ENCODE assay signal across 10 cellular contexts in the genomic region with DNA sequence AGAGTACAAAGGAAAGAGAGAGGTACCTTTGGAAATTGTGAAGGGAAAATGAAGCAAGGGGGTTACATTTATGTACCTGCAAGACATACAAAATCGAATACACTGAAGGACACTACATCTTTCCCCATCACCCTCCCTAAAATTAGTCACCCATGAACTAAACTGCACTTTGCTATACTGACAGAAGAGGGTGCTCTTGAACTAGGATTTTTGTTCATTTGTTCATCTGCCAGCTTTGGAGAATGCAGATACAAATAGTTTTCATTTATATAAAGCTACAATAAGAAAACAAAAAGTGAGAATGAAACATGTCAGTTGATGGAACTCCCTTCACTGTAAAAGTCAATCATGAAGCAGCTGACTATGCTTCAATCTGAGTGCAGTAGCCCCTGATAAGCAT.
DNase-seq lines count a peak whose midpoint lies in the region; ATAC-seq and TF ChIP-seq lines count a peak whose summit lies in the region.
"Had no signal": no experiment of that assay in that cellular context is flagged by ENCODE, and none has a peak within 500 bp of the region (broad histone marks: within the 10 kb centered on the region; RNA-seq: fewer than 3 reads in every experiment).

No MANE protein-coding gene starts in this region.

- POLR2A ChIA-PET in HEK293 (lab: Yijun Ruan, JAX): interaction anchor here (1.5 kb wide), 1 partner anchor 446 kb away, joined by 9 read pairs; a partner anchor contains a TSS

- H3K4me1 ChIP-seq in HEK293 (ENCODE audit: control insufficient read depth, insufficient read depth, low read length): no peaks in the 10 kb centered on the region

- no peaks in the 10 kb centered on the region for H3K4me1 Mint-ChIP-seq in activated T-cell treated with anti-CD3 and anti-CD28 coated beads, Interleukin-2, amount 50 U/mL, for 24 hours (ENCODE audit: low read depth)
- H3K4me1 Mint-ChIP-seq: nephron had no signal

- peaks cover 2% of the 10 kb centered on the region for H3K9me3 Mint-ChIP-seq in activated T-cell treated with anti-CD3 and anti-CD28 coated beads, Interleukin-2, amount 50 U/mL, for 24 hours

- no peak overlapping the region for H3K4me3 Mint-ChIP-seq in activated T-cell treated with anti-CD3 and anti-CD28 coated beads, Interleukin-2, amount 50 U/mL, for 24 hours
- H3K4me3 Mint-ChIP-seq: nephron had no signal

- peaks cover 64% of the 10 kb centered on the region for H3K36me3 Mint-ChIP-seq in activated T-cell treated with anti-CD3 and anti-CD28 coated beads, Interleukin-2, amount 50 U/mL, for 24 hours (ENCODE audit: low read depth)

- H3K27ac Mint-ChIP-seq in activated T-cell treated with anti-CD3 and anti-CD28 coated beads, Interleukin-2, amount 50 U/mL, for 24 hours: no peak overlapping the region
- H3K27ac Mint-ChIP-seq: nephron had no signal

- CTCF ChIA-PET in HEK293 (lab: Yijun Ruan, JAX): interaction anchor here (0.7 to 1.2 kb wide), 6 partner anchors 11 to 1226 kb away, joined by 3 to 7 read pairs (median 4); a partner anchor contains a TSS

- H3K36me3 ChIP-seq in HEK293 (ENCODE audit: control insufficient read depth in 2 of 2, insufficient read depth in 1 of 2, low read length in 2 of 2): peaks cover 0 to 10% of the 10 kb centered on the region in 2 experiments; a peak in 1 of 3 replicates

- H3K9me3 ChIP-seq in HEK293 (ENCODE audit: control insufficient read depth, insufficient read depth, low read depth, low read length): no peaks in the 10 kb centered on the region

- DNase-seq in DMS 273 (lab: John Stamatoyannopoulos, UW; ENCODE audit: unreplicated experiment) (peak; percentile 64), SHP77 (lab: John Stamatoyannopoulos, UW) (peak; percentile 16 to 19), hepatic stellate cell (ENCODE audit: low spot score) (peak; percentile 67), NCI-H2196 treated with DMSO at 0.1 percent for 48 hours (lab: John Stamatoyannopoulos, UW; ENCODE audit: unreplicated experiment) (no peak)
- no peak for DNase-seq in activated T-cell treated with anti-CD3 and anti-CD28 coated beads, Interleukin-2, amount 50 U/mL, for 24 hours

- H3K4me3 ChIP-seq in HEK293 (ENCODE audit: low read depth, low read length): no peak overlapping the region

- H3K27ac ChIP-seq in HEK293 (ENCODE audit: extremely low read depth, low read depth, low read length): no peak overlapping the region
- H3K27ac ChIP-seq: VCaP had no signal

- TF ChIP-seq CTCF in HEK293 (tag by site-specific recombination; IDR thresholded peaks at IDR 0.05): no peak

- no peaks in the 10 kb centered on the region for H3K27me3 Mint-ChIP-seq in activated T-cell treated with anti-CD3 and anti-CD28 coated beads, Interleukin-2, amount 50 U/mL, for 24 hours

- ATAC-seq in HG02763 (IDR thresholded peaks at IDR 0.05; ENCODE audit: unreplicated experiment) (no peak), GM18498 (IDR thresholded peaks at IDR 0.05; ENCODE audit: unreplicated experiment) (no peak)

TF ChIP-seq in HEK293, 187 proteins besides CTCF, POLR2A, EP300 and RAD21:
- TF ChIP-seq ZNF830 (tag by site-specific recombination; IDR thresholded peaks at IDR 0.05; ENCODE audit: low read depth): no peak
- TF ChIP-seq ZNF747 (tag by site-specific recombination; IDR thresholded peaks at IDR 0.05): no peak
- no peak for TF ChIP-seq ZNF24 (tag by site-specific recombination; IDR thresholded peaks at IDR 0.05)
- peak; percentile 22; the same call in 1 of the 2 replicates for TF ChIP-seq ZNF654 (tag by site-specific recombination; IDR thresholded peaks at IDR 0.05; ENCODE audit: low read depth)
- TF ChIP-seq, protein P1, sequence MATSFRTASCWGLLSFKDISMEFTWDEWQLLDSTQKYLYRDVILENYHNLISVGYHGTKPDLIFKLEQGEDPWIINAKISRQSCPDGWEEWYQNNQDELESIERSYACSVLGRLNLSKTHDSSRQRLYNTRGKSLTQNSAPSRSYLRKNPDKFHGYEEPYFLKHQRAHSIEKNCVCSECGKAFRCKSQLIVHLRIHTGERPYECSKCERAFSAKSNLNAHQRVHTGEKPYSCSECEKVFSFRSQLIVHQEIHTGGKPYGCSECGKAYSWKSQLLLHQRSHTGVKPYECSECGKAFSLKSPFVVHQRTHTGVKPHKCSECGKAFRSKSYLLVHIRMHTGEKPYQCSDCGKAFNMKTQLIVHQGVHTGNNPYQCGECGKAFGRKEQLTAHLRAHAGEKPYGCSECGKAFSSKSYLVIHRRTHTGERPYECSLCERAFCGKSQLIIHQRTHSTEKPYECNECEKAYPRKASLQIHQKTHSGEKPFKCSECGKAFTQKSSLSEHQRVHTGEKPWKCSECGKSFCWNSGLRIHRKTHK (tag by site-specific recombination; IDR thresholded peaks at IDR 0.05): no peak
- TF ChIP-seq, protein P2, sequence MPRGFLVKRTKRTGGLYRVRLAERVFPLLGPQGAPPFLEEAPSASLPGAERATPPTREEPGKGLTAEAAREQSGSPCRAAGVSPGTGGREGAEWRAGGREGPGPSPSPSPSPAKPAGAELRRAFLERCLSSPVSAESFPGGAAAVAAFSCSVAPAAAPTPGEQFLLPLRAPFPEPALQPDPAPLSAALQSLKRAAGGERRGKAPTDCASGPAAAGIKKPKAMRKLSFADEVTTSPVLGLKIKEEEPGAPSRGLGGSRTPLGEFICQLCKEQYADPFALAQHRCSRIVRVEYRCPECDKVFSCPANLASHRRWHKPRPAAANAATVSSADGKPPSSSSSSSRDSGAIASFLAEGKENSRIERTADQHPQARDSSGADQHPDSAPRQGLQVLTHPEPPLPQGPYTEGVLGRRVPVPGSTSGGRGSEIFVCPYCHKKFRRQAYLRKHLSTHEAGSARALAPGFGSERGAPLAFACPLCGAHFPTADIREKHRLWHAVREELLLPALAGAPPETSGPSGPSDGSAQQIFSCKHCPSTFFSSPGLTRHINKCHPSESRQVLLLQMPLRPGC (tag by site-specific recombination; IDR thresholded peaks at IDR 0.05): no peak

Comparison
In these comparisons a context has a peak if more than half of its experiments do, and no peak if none do; other contexts are left out.
1. DNase-seq: peak in DMS 273 (single experiment), SHP77 (2 of 2) and hepatic stellate cell (single experiment); none in activated T-cell treated with anti-CD3 and anti-CD28 coated beads, Interleukin-2, amount 50 U/mL, for 24 hours (single experiment) and NCI-H2196 treated with DMSO at 0.1 percent for 48 hours (single experiment).